In the genomic region with DNA sequence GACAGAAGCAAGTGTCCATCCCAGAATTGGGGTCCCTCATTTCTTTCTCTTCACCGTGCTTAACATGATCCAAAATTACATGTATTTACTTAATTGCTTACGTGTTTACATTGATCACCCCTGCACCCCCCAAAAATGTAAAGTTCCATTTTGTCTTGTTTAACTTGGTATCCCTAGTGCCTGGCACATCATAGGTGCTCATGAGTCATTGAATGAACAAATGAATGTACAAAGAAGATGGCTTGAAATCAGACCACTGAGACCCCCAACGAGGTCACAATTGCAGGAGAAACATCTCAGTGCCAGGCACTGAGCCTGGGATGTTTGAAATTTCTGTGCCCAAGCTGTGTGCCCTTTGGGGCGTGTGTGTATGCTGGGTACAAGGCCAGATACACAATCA, we compare ENCODE assay signal across 1 cellular context.
TF ChIP-seq lines count a peak whose summit lies in the region.

No MANE protein-coding gene starts in this region.

TF ChIP-seq in H1, 55 proteins besides CTCF, POLR2A, EP300 and RAD21:
- no peak for TF ChIP-seq CBX5 (IDR thresholded peaks at IDR 0.05; ENCODE audit: low read depth, low read length)
- TF ChIP-seq KDM4A (IDR thresholded peaks at IDR 0.05; ENCODE audit: low read depth, low read length, severe bottlenecking), result no peak
- no peak for TF ChIP-seq HDAC2 (IDR thresholded peaks at IDR 0.05; ENCODE audit: borderline replicate concordance in 1 of 2, low read depth in 2 of 2, low read length in 2 of 2)
- TF ChIP-seq BRCA1 (IDR thresholded peaks at IDR 0.05; ENCODE audit: low read depth, low read length), result no peak
- TF ChIP-seq CREB1 (IDR thresholded peaks at IDR 0.05), result no peak
